ENCODE assay signal across 8 cellular contexts in the genomic region with DNA sequence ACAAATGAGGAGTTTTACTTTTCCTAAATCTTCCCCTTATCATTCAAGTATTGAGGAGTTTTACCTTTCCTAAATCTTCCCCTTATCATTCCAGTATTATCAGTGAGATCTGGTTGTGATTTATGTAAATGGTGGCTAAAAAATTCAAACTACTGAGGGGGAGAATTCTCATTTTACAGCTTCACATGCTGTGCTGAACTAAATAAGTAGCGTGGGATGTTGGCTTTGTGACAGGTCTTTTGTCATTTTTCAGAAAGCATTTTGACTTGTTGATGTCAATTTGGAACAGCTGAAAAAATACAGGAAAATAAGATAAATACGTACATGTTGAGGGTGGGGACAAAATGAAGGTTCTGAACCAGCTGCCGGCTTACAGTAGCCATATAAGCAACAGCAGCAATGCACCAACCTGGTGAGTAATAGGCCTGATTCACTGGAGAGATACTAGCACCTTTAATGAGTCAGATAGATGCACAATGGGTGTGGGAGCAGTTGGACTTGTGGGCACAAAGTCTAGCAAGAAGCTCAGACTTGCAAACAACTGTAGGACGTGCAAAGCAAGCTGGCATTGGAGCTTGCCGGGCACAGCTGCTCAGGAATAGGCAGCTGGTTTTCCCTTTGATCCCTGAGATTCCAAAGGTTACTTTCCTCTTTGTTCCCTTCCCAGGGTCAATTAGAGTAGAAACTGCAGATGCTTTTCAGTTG. TPM values are rescaled to one million over a fixed set of nuclear protein-coding genes. Genes with fewer than 3 reads are reported as not detected.
DNase-seq lines count a peak whose midpoint lies in the region; ATAC-seq, FAIRE-seq and TF ChIP-seq lines count a peak whose summit lies in the region.
"Had no signal": no experiment of that assay in that cellular context is flagged by ENCODE, and none has a peak within 500 bp of the region (broad histone marks: within the 10 kb centered on the region; RNA-seq: fewer than 3 reads in every experiment).

No MANE protein-coding gene starts in this region.

- no peak for TF ChIP-seq CTCF in fibroblast of the aortic adventitia (IDR thresholded peaks at IDR 0.05; ENCODE audit: insufficient read depth, low read length)

- DNase-seq in HTR-8/SVneo (ENCODE audit: insufficient read length, low spot score): no peak
- DNase-seq in T-helper 2 cell treated with Interferon-gamma antibody and Interleukin-4, amounts not matched to agents 5 μg/mL and 100 μg/mL, for 36 hours (ENCODE audit: low spot score): peak; percentile 71
- peak; percentile 66 for DNase-seq in fibroblast of the aortic adventitia (ENCODE audit: low read depth)
- DNase-seq in stimulated activated CD4-positive, alpha-beta T cell treated with anti-CD3 and anti-CD28 coated beads, Interleukin-1b, Interleukin-23, amount 100 ng/mL, for 4 hours (ENCODE audit: low read depth in 2 of 2): peak; percentile 14 to 20
- DNase-seq in cerebellar nuclear complex (lab: John Stamatoyannopoulos, UW): no peak

- H3K27ac Mint-ChIP-seq in T-helper 2 cell treated with Interferon-gamma antibody and Interleukin-4, amounts not matched to agents 5 μg/mL and 100 μg/mL, for 36 hours: no peak overlapping the region
- H3K27ac Mint-ChIP-seq: memory B cell had no signal

- no peaks in the 10 kb centered on the region for H3K27me3 Mint-ChIP-seq in T-helper 2 cell treated with Interferon-gamma antibody and Interleukin-4, amounts not matched to agents 5 μg/mL and 100 μg/mL, for 36 hours (ENCODE audit: low read depth)

- peaks cover 3% of the 10 kb centered on the region for H3K36me3 Mint-ChIP-seq in T-helper 2 cell treated with Interferon-gamma antibody and Interleukin-4, amounts not matched to agents 5 μg/mL and 100 μg/mL, for 36 hours (ENCODE audit: low read depth)
- H3K36me3 Mint-ChIP-seq: memory B cell had no signal

- H3K4me1 Mint-ChIP-seq in T-helper 2 cell treated with Interferon-gamma antibody and Interleukin-4, amounts not matched to agents 5 μg/mL and 100 μg/mL, for 36 hours (ENCODE audit: low read depth): peaks cover 15% of the 10 kb centered on the region
- H3K4me1 Mint-ChIP-seq: memory B cell had no signal

- no peaks in the 10 kb centered on the region for H3K9me3 Mint-ChIP-seq in T-helper 2 cell treated with Interferon-gamma antibody and Interleukin-4, amounts not matched to agents 5 μg/mL and 100 μg/mL, for 36 hours
- H3K9me3 Mint-ChIP-seq: memory B cell had no signal

- peak; percentile 23 for FAIRE-seq in HTR-8/SVneo (lab: Jason Lieb, UNC)

- ATAC-seq in HG02852 (IDR thresholded peaks at IDR 0.05; ENCODE audit: unreplicated experiment) (no peak), GM21526 (IDR thresholded peaks at IDR 0.05; ENCODE audit: low FRiP score, unreplicated experiment) (no peak)

- no peak overlapping the region for H3K4me3 Mint-ChIP-seq in T-helper 2 cell treated with Interferon-gamma antibody and Interleukin-4, amounts not matched to agents 5 μg/mL and 100 μg/mL, for 36 hours
- H3K4me3 Mint-ChIP-seq: memory B cell had no signal

- no peak overlapping the region for H3K4me3 ChIP-seq in fibroblast of the aortic adventitia (ENCODE audit: low read depth, low read length)

RNA-seq across cellular contexts. Expression of a gene that starts 12.8 kb away (rescaled TPM):
- 4.7 and 10.4 TPM in 2 replicates for total RNA-seq in fibroblast of the aortic adventitia (ENCODE audit: low replicate concordance)

Comparison
In these comparisons a context has a peak if more than half of its experiments do, and no peak if none do; other contexts are left out.
1. DNase-seq: peak in T-helper 2 cell treated with Interferon-gamma antibody and Interleukin-4, amounts not matched to agents 5 μg/mL and 100 μg/mL, for 36 hours (single experiment), fibroblast of the aortic adventitia (single experiment) and stimulated activated CD4-positive, alpha-beta T cell treated with anti-CD3 and anti-CD28 coated beads, Interleukin-1b, Interleukin-23, amount 100 ng/mL, for 4 hours (2 of 2); none in HTR-8/SVneo (single experiment) and cerebellar nuclear complex (0 of 2).